ENCODE assay signal across 28 cellular contexts in the genomic region with DNA sequence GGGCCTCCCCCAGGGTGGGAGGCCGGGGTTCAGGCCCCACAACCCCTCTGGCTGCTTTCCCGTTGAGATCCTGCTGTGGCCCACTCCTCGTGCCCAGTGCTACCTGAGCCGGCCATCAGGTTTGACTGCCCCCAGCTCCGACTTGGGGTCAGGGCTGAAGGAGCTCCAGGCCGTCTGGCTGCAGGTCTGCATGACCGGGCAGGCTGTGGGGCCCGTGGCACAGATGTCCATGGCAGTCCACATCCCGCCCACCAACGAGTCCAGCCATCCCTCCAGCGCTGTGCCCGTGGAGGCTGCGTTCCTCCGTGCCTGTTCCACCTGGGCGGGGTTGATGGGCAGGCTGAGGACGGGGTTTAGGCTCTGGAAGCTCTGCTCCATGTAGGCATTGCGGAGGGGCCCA.
"Had no signal": no experiment of that assay in that cellular context is flagged by ENCODE, and none has a peak within 500 bp of the region (broad histone marks: within the 10 kb centered on the region; RNA-seq: fewer than 3 reads in every experiment).

No MANE protein-coding gene starts in this region.

- H3K36me3 ChIP-seq: ovary, right lobe of liver, thoracic aorta, thyroid gland, upper lobe of right lung, uterus had no signal

- DNase-seq: naive thymus-derived CD4-positive, alpha-beta T cell; natural killer cell; occipital lobe; ovary; psoas muscle; right cardiac atrium; right lobe of liver; sigmoid colon; small intestine; spleen; stimulated activated CD4-positive, alpha-beta T cell treated with anti-CD3 and anti-CD28 coated beads, Interleukin-12 subunit alpha, Interleukin-12 subunit beta, amount 100 ng/mL, for 4 hours; stimulated activated CD4-positive, alpha-beta T cell treated with anti-CD3 and anti-CD28 coated beads, Interleukin-1b, Interleukin-23, amount 100 ng/mL, for 48 hours; stimulated activated CD4-positive, alpha-beta T cell treated with anti-CD3 and anti-CD28 coated beads, Interleukin-4, amount 100 ng/mL, for 1 hour; stimulated activated CD4-positive, alpha-beta T cell treated with anti-CD3 and anti-CD28 coated beads, Interleukin-4, amount 100 ng/mL, for 4 hours; stimulated activated CD8-positive, alpha-beta memory T cell treated with anti-CD3 and anti-CD28 coated beads, Interleukin-4, amount 100 ng/mL, for 48 hours; stimulated activated naive CD4-positive, alpha-beta T cell treated with Interleukin-2 at 50 U/mL for 16 hours; stomach; thyroid gland; upper lobe of right lung; uterus had no signal

- H3K79me2 ChIP-seq: parathyroid adenoma had no signal

- H3K9me3 Mint-ChIP-seq: naive thymus-derived CD4-positive, alpha-beta T cell; nephron; stimulated activated memory B cell treated with anti-CD40 and anti-IgM and Interleukin-4, amounts not matched to agents 10 μg/mL and 1 μg/mL and 100 μg/mL, for 72 hours; stimulated activated naive CD8-positive, alpha-beta T cell treated with anti-CD3 and anti-CD28 coated beads, Interleukin-15, Interleukin-2, amounts not matched to agents 100 ng/mL and 50 ng/mL, for 24 hours; type B pancreatic cell had no signal

- H3K4me3 ChIP-seq: ovary, psoas muscle, right lobe of liver, sigmoid colon, spleen, stomach, thoracic aorta, thyroid gland, tibial nerve, upper lobe of right lung, uterus had no signal

- FAIRE-seq: small intestine had no signal

- H3K4me3 Mint-ChIP-seq: naive thymus-derived CD4-positive, alpha-beta T cell; natural killer cell; nephron; stimulated activated memory B cell treated with anti-CD40 and anti-IgM and Interleukin-4, amounts not matched to agents 10 μg/mL and 1 μg/mL and 100 μg/mL, for 72 hours; stimulated activated naive CD8-positive, alpha-beta T cell treated with anti-CD3 and anti-CD28 coated beads, Interleukin-15, Interleukin-2, amounts not matched to agents 100 ng/mL and 50 ng/mL, for 24 hours; type B pancreatic cell had no signal

- ATAC-seq: naive thymus-derived CD4-positive, alpha-beta T cell; natural killer cell; psoas muscle; right cardiac atrium; stimulated activated memory B cell treated with anti-CD40 and anti-IgM and Interleukin-4, amounts not matched to agents 10 μg/mL and 1 μg/mL and 100 μg/mL, for 72 hours; upper lobe of right lung had no signal

- H3K27me3 ChIP-seq: ovary, right lobe of liver, sigmoid colon, spleen, stomach, thyroid gland, tibial nerve, upper lobe of right lung, uterus had no signal

- H3K9me3 ChIP-seq: ovary, psoas muscle, right lobe of liver, sigmoid colon, spleen, stomach, thoracic aorta, thyroid gland, upper lobe of right lung, uterus had no signal

- H3K27ac ChIP-seq: ovary, parathyroid adenoma, psoas muscle, right lobe of liver, sigmoid colon, spleen, stomach, thoracic aorta, thyroid gland, tibial nerve, upper lobe of right lung, uterus had no signal

- H3K27me3 Mint-ChIP-seq: naive thymus-derived CD4-positive, alpha-beta T cell; progenitor cell of endocrine pancreas; stimulated activated memory B cell treated with anti-CD40 and anti-IgM and Interleukin-4, amounts not matched to agents 10 μg/mL and 1 μg/mL and 100 μg/mL, for 72 hours; stimulated activated naive CD8-positive, alpha-beta T cell treated with anti-CD3 and anti-CD28 coated beads, Interleukin-15, Interleukin-2, amounts not matched to agents 100 ng/mL and 50 ng/mL, for 24 hours; type B pancreatic cell had no signal

- H3K36me3 Mint-ChIP-seq: natural killer cell, type B pancreatic cell had no signal

- H3K27ac Mint-ChIP-seq: nephron; progenitor cell of endocrine pancreas; stimulated activated memory B cell treated with anti-CD40 and anti-IgM and Interleukin-4, amounts not matched to agents 10 μg/mL and 1 μg/mL and 100 μg/mL, for 72 hours; stimulated activated naive CD8-positive, alpha-beta T cell treated with anti-CD3 and anti-CD28 coated beads, Interleukin-15, Interleukin-2, amounts not matched to agents 100 ng/mL and 50 ng/mL, for 24 hours; type B pancreatic cell had no signal

- H3K4me1 ChIP-seq: parathyroid adenoma, psoas muscle, right lobe of liver, sigmoid colon, stomach, thyroid gland, upper lobe of right lung, uterus had no signal

- H2AFZ ChIP-seq: parathyroid adenoma had no signal

- H3K9ac ChIP-seq: parathyroid adenoma had no signal
